ENCODE assay signal across 20 cellular contexts in genomic region chr5:133232911-133233310, GRCh38.
"Had no signal": no experiment of that assay in that cellular context is flagged by ENCODE, and none has a peak within 500 bp of the region (broad histone marks: within the 10 kb centered on the region; RNA-seq: fewer than 3 reads in every experiment).

No MANE protein-coding gene starts in this region.

- H3K27ac ChIP-seq: KMS-11, SJCRH30, SK-N-MC had no signal

- H3K27me3 ChIP-seq: SJCRH30 had no signal

- H3K4me3 Mint-ChIP-seq: IgD-negative memory B cell had no signal

- H3K4me3 ChIP-seq: K562, SJCRH30, SK-N-MC had no signal

- DNase-seq: Kasumi-1, MM.1S, NCI-H1048, NCI-H1105, NCI-H1417, NCI-H1436 treated with DMSO at 0.1 percent for 48 hours, NCI-H1694, NCI-H187 treated with DMSO at 0.1 percent for 48 hours, NCI-H2029 treated with DMSO at 0.1 percent for 48 hours, NCI-H2171 treated with DMSO at 0.1 percent for 48 hours, NCI-H524 treated with DMSO at 0.1 percent for 48 hours, NCI-H69, NCI-H774, RPMI8226, SHP77, SJCRH30 had no signal

- H3K9me3 ChIP-seq: SJCRH30 had no signal

- H3K4me1 Mint-ChIP-seq: IgD-negative memory B cell had no signal

- ATAC-seq: K562 had no signal

- H3K27ac Mint-ChIP-seq: IgD-negative memory B cell had no signal

- H3K36me3 ChIP-seq: SJCRH30 had no signal

- H3K4me1 ChIP-seq: SJCRH30 had no signal

- H3K9me3 Mint-ChIP-seq: IgD-negative memory B cell had no signal
